Comparison of ENCODE assay signal across 8 cellular contexts in the genomic region with DNA sequence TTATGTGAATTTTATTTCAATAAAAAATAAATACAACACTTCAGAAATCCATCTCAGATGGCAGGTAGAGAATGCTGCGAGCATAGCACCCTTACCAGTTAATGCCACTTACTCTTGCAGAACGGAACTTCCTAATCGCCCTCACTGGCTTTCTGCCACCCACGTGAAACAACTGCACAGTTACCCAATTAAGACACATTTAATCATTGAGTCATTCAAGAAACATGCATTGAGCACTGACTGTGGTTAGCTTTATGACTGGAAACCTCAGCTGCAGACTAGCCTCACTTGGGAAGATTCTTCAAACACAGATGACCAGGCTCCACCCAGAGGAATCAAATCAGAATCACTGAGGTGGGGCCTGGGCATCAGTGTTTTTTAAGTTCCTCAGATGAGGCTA. TPM values are rescaled to one million over a fixed set of nuclear protein-coding genes. Genes with fewer than 3 reads are reported as not detected.
DNase-seq lines count a peak whose midpoint lies in the region; ATAC-seq and TF ChIP-seq lines count a peak whose summit lies in the region.

No MANE protein-coding gene starts in this region.

- peak; percentile 66 for ATAC-seq in HG02763 (IDR thresholded peaks at IDR 0.05; ENCODE audit: unreplicated experiment)
- ATAC-seq in foreskin keratinocyte = peak; percentile 91
- peak; percentile 94 for ATAC-seq in upper lobe of right lung
- ATAC-seq in GM19023 (IDR thresholded peaks at IDR 0.05; ENCODE audit: unreplicated experiment) = no peak

- DNase-seq in GM13976 (ENCODE audit: low spot score) (peak; percentile 25), SK-MEL-5 (ENCODE audit: low read depth, low spot score) (peak; percentile 77), foreskin keratinocyte (peak; percentile 97 to 99), upper lobe of right lung (no peak), immature natural killer cell (no peak), nucleus accumbens (lab: John Stamatoyannopoulos, UW) (no peak)

- no peaks in the 10 kb centered on the region for H3K36me3 Mint-ChIP-seq in immature natural killer cell

- H3K4me1 ChIP-seq in foreskin keratinocyte (peaks cover 7% of the 10 kb centered on the region), upper lobe of right lung (no peaks in the 10 kb centered on the region)

- no peak overlapping the region for H3K27ac Mint-ChIP-seq in immature natural killer cell

- TF ChIP-seq CTCF in GM13976 (IDR thresholded peaks at IDR 0.05; ENCODE audit: borderline replicate concordance, control extremely low read depth, extremely low read depth, insufficient read depth, missing control alignments) (no peak), foreskin keratinocyte (conservative IDR thresholded peaks at IDR 0.05) (peak; percentile 44), upper lobe of right lung (IDR thresholded peaks at IDR 0.05) (no peak)

- H3K9me3 Mint-ChIP-seq in immature natural killer cell = no peaks in the 10 kb centered on the region

- H3K36me3 ChIP-seq in upper lobe of right lung = no peaks in the 10 kb centered on the region

- peaks cover 0 to under 1% of the 10 kb centered on the region in 2 donors for H3K4me1 Mint-ChIP-seq in immature natural killer cell

- intact Hi-C loops in upper lobe of right lung (cut with DNase I) = no loop called here

- H3K27ac ChIP-seq in foreskin keratinocyte = no peak overlapping the region
- H3K27ac ChIP-seq in upper lobe of right lung = no peak overlapping the region

- H3K4me3 ChIP-seq in upper lobe of right lung = no peak overlapping the region

- no peak overlapping the region for H3K4me3 Mint-ChIP-seq in immature natural killer cell

- in situ Hi-C loops in GM13976 (cut with MboI; ENCODE audit: low sequenced_read_pairs, unreplicated experiment) = no loop called here
- in situ Hi-C loops in SK-MEL-5 (cut with HindIII; ENCODE audit: low pct_unique_long_range_greater_than_20kb, low sequenced_read_pairs) = no loop called here

- no peaks in the 10 kb centered on the region for H3K9me3 ChIP-seq in upper lobe of right lung

- peaks cover 0 to 5% (median 5%) of the 10 kb centered on the region in 3 donors for H3K27me3 Mint-ChIP-seq in immature natural killer cell (ENCODE audit: low read depth in 3 of 3)

- H3K27me3 ChIP-seq in foreskin keratinocyte = no peaks in the 10 kb centered on the region
- no peaks in the 10 kb centered on the region for H3K27me3 ChIP-seq in upper lobe of right lung

RNA-seq across cellular contexts. Expression of gene MFGE8, which starts 5.6 kb away (rescaled TPM):
- total RNA-seq in SK-MEL-5 (2014; rRNA removed; shearing (Covaris generic)) = 40.3 and 41.4 TPM in 2 replicates
- 119 and 129 TPM in 2 replicates for polyA plus RNA-seq in SK-MEL-5 (2015; cell fraction: cytosol; rRNA removed)
- polyA plus RNA-seq in SK-MEL-5 (2015; cell fraction: nucleus; rRNA removed) = 157 and 182 TPM in 2 replicates
- total RNA-seq in foreskin keratinocyte (38.2 and 85.4 TPM in 2 replicates), upper lobe of right lung (168 TPM)
- polyA plus RNA-seq in foreskin keratinocyte (57.2 and 120 TPM in 2 replicates), immature natural killer cell (1 to 10 TPM; 3.8 to 6.9 (median 4.4) TPM)

RNA-seq across cellular contexts. Expression of gene HAPLN3, which starts 23.4 kb away (rescaled TPM):
- 3.5 TPM in 2 replicates for total RNA-seq in SK-MEL-5 (2014; rRNA removed; shearing (Covaris generic))
- 10.9 and 11.5 TPM in 2 replicates for polyA plus RNA-seq in SK-MEL-5 (2015; cell fraction: cytosol; rRNA removed)
- polyA plus RNA-seq in SK-MEL-5 (2015; cell fraction: nucleus; rRNA removed) = 8.0 and 12.2 TPM in 2 replicates
- total RNA-seq in foreskin keratinocyte (5.4 and 6.0 TPM in 2 replicates), upper lobe of right lung (4.6 TPM)
- polyA plus RNA-seq in foreskin keratinocyte (6.2 and 6.7 TPM in 2 replicates), immature natural killer cell (1 to 10 TPM; 3.4 to 7.8 (median 5.3) TPM)

Comparison
In these comparisons a context has a peak if more than half of its experiments do, and no peak if none do; other contexts are left out.
1. DNase-seq: peak in GM13976 (single experiment), SK-MEL-5 (single experiment) and foreskin keratinocyte (2 of 2); none in upper lobe of right lung (single experiment), immature natural killer cell (0 of 3) and nucleus accumbens (0 of 56).